ENCODE assay signal across 28 cellular contexts in genomic region chr17:5902671-5903070, GRCh38.
"Had no signal": no experiment of that assay in that cellular context is flagged by ENCODE, and none has a peak within 500 bp of the region (broad histone marks: within the 10 kb centered on the region; RNA-seq: fewer than 3 reads in every experiment).

No MANE protein-coding gene starts in this region.

- H3K4me1 Mint-ChIP-seq: activated naive CD4-positive, alpha-beta T cell treated with anti-CD3 and anti-CD28 coated beads, Interleukin-2, amount 50 U/mL, for 24 hours had no signal

- FAIRE-seq: RCC 7860 had no signal

- H3K9me3 Mint-ChIP-seq: activated T-helper 1 cell treated with anti-CD3 and anti-CD28 coated beads, Interleukin-12 subunit alpha, Interleukin-12 subunit beta, Interleukin-2, Interleukin-4 antibody, amounts not matched to agents 30 ng/mL and 10 ng/mL and 1 ng/mL, durations not matched to agents 14 hours and 24 hours and 36 hours; T-helper 1 cell treated with Interleukin-12 subunit alpha and Interleukin-12 subunit beta and Interleukin-4 antibody, amounts not matched to agents 30 μg/mL and 1 μg/mL, for 36 hours had no signal

- H3K4me3 Mint-ChIP-seq: activated CD8-positive, alpha-beta T cell treated with anti-CD3 and anti-CD28 coated beads, Interleukin-2, amount 10 ng/mL, durations not matched to agents 7 days and 5 days; activated naive CD4-positive, alpha-beta T cell treated with anti-CD3 and anti-CD28 coated beads, Interleukin-2, amount 50 U/mL, for 24 hours; activated T-cell treated with anti-CD3 and anti-CD28 coated beads, Interleukin-2, amount 50 U/mL, for 24 hours; activated T-helper 1 cell treated with anti-CD3 and anti-CD28 coated beads, Interleukin-12 subunit alpha, Interleukin-12 subunit beta, Interleukin-2, Interleukin-4 antibody, amounts not matched to agents 30 ng/mL and 10 ng/mL and 1 ng/mL, durations not matched to agents 14 hours and 24 hours and 36 hours; T-helper 1 cell treated with Interleukin-12 subunit alpha and Interleukin-12 subunit beta and Interleukin-4 antibody, amounts not matched to agents 30 μg/mL and 1 μg/mL, for 36 hours; WTC11 had no signal

- H3K9me3 ChIP-seq: MG63, SJSA1 had no signal

- H3K4me1 ChIP-seq: breast epithelium, SJSA1 had no signal

- H3K4me3 ChIP-seq: breast epithelium, MG63, SJSA1 had no signal

- H3K36me3 Mint-ChIP-seq: activated naive CD4-positive, alpha-beta T cell treated with anti-CD3 and anti-CD28 coated beads, Interleukin-2, amount 50 U/mL, for 24 hours had no signal

- H3K27me3 ChIP-seq: MG63, SJSA1 had no signal

- H3K27ac Mint-ChIP-seq: activated CD8-positive, alpha-beta T cell treated with anti-CD3 and anti-CD28 coated beads, Interleukin-2, amount 10 ng/mL, durations not matched to agents 7 days and 5 days; activated naive CD4-positive, alpha-beta T cell treated with anti-CD3 and anti-CD28 coated beads, Interleukin-2, amount 50 U/mL, for 24 hours; activated T-cell treated with anti-CD3 and anti-CD28 coated beads, Interleukin-2, amount 50 U/mL, for 24 hours; activated T-helper 1 cell treated with anti-CD3 and anti-CD28 coated beads, Interleukin-12 subunit alpha, Interleukin-12 subunit beta, Interleukin-2, Interleukin-4 antibody, amounts not matched to agents 30 ng/mL and 10 ng/mL and 1 ng/mL, durations not matched to agents 14 hours and 24 hours and 36 hours; T-helper 1 cell treated with Interleukin-12 subunit alpha and Interleukin-12 subunit beta and Interleukin-4 antibody, amounts not matched to agents 30 μg/mL and 1 μg/mL, for 36 hours; WTC11 had no signal

- H3K27ac ChIP-seq: breast epithelium, SJSA1 had no signal

- DNase-seq: activated CD4-positive, alpha-beta T cell treated with anti-CD3 and anti-CD28 coated beads for 48 hours; activated CD4-positive, alpha-beta T cell treated with anti-CD3 and anti-CD28 coated beads, Interleukin-2, amount 50 U/mL, for 4 hours; activated CD4-positive, CD25-positive, alpha-beta regulatory T cell treated with anti-CD3 and anti-CD28 coated beads, Interleukin-2, amount 50 U/mL, for 72 hours; activated CD8-positive, alpha-beta T cell treated with anti-CD3 and anti-CD28 coated beads, Interleukin-2, amount 10 ng/mL, durations not matched to agents 7 days and 5 days; activated effector memory CD4-positive, alpha-beta T cell treated with Interleukin-2 at 50 U/mL for 16 hours; activated naive CD4-positive, alpha-beta T cell; activated T-cell treated with anti-CD3 and anti-CD28 coated beads, Interleukin-2, amount 50 U/mL, for 24 hours; aorta; MG63; MV-4-11; NCI-H1092 treated with DMSO at 0.1 percent for 48 hours; NCI-H1436 treated with DMSO at 0.1 percent for 48 hours; NCI-H187; NCI-H2081; NCI-H226; NCI-H510A; NCI-H526 treated with DMSO at 0.1 percent for 48 hours; PC-3; SHP77; SW 1271; T-helper 9 cell had no signal

- H3K36me3 ChIP-seq: breast epithelium, MG63, SJSA1 had no signal
